In genomic region chr7:24981544-24981951, GRCh38 we compare ENCODE assay signal across 8 cellular contexts. TPM values are rescaled to one million over a fixed set of nuclear protein-coding genes. Genes with fewer than 3 reads are reported as not detected.
DNase-seq lines count a peak whose midpoint lies in the region; ATAC-seq, FAIRE-seq and TF ChIP-seq lines count a peak whose summit lies in the region.

No MANE protein-coding gene starts in this region.

- WGBS in A549 (ENCODE audit: missing lambda C conversion rate), result 8% methylated on average over 27 of the region's 33 CpGs
- WGBS in thyroid gland, 2 donors, result 0 to 1% methylated on average over 32 of the region's 33 CpGs

- CTCF ChIA-PET in A549 (lab: Yijun Ruan, JAX), result interaction anchor here (0.7 to 7.3 kb wide), 16 partner anchors 9 to 178 kb away, joined by 3 to 76 read pairs (median 8); no protein-coding TSS in a partner anchor

- no peak for TF ChIP-seq CTCF in A549 (IDR thresholded peaks at IDR 0.05)
- no peak for TF ChIP-seq CTCF in OCI-LY3 (IDR thresholded peaks at IDR 0.05; ENCODE audit: low read depth, low read length)
- no peak for TF ChIP-seq CTCF in thyroid gland (IDR thresholded peaks at IDR 0.05)
- TF ChIP-seq CTCF in D721Med (IDR thresholded peaks at IDR 0.05; ENCODE audit: insufficient read depth, missing control alignments), result no peak

- DNase-seq in A549 (ENCODE audit: low read depth in 1 of 2, low spot score in 1 of 2) (peak; percentile 19 to 48), globus pallidus (ENCODE audit: low spot score) (peak; percentile 57), thyroid gland (peak; percentile 75 to 82), D721Med (ENCODE audit: insufficient read length, low spot score) (no peak)
- peak in 3 of 4 experiments; percentile 11 to 27 (median 11) for DNase-seq in activated naive CD4-positive, alpha-beta T cell (lab: John Stamatoyannopoulos, UW)

- H3K9ac ChIP-seq in OCI-LY3 (ENCODE audit: low read length), result peak overlapping the region; percentile 17; the same call in 1 of the 2 replicates

- no peaks in the 10 kb centered on the region for H3K36me3 ChIP-seq in OCI-LY3 (replicated peaks; ENCODE audit: low read depth, low read length)
- H3K36me3 ChIP-seq in neuron (ENCODE audit: insufficient read depth, low read length), result no peaks in the 10 kb centered on the region
- no peaks in the 10 kb centered on the region for H3K36me3 ChIP-seq in thyroid gland

- H3K4me3 ChIP-seq in A549 (peak overlapping the region; percentile 75), OCI-LY3 (ENCODE audit: low read length) (peak overlapping the region; percentile 97), neuron (ENCODE audit: low read length) (peak overlapping the region; percentile 75), thyroid gland (replicated peaks in 1 of 3) (peak overlapping the region; percentile 16 to 62 (median 49))

- no peak for FAIRE-seq in A549 (lab: Jason Lieb, UNC)
- no peak for FAIRE-seq in D721Med (lab: Jason Lieb, UNC)

- no peak for TF ChIP-seq RAD21 in A549 (conservative IDR thresholded peaks at IDR 0.05 in 1 of 2, IDR thresholded peaks at IDR 0.05 in 1 of 2)

- POLR2A ChIA-PET in A549 (lab: Yijun Ruan, JAX), result no interaction called here

- TF ChIP-seq EP300 in A549 (IDR thresholded peaks at IDR 0.05), result no peak

- ATAC-seq in A549, result peak in 1 of 2 experiments; percentile 15; a peak in 3 of 6 replicates

- H3K9me3 ChIP-seq in A549 (no peaks in the 10 kb centered on the region), OCI-LY3 (ENCODE audit: insufficient read depth, low read length) (no peaks in the 10 kb centered on the region), neuron (ENCODE audit: low read length) (no peaks in the 10 kb centered on the region), thyroid gland (no peaks in the 10 kb centered on the region)

- H4K20me1 ChIP-seq in OCI-LY3 (ENCODE audit: insufficient read depth, low read length), result peaks cover 4% of the 10 kb centered on the region; the same call in 1 of the 2 replicates

- H3K4me1 ChIP-seq in A549 (peaks cover 15% of the 10 kb centered on the region; the same call in 2 of the 3 replicates), OCI-LY3 (ENCODE audit: low read length) (peaks cover 20% of the 10 kb centered on the region), neuron (ENCODE audit: insufficient read depth, low read length) (peaks cover 17% of the 10 kb centered on the region), thyroid gland (peaks cover 3 to 16% of the 10 kb centered on the region in 2 donors)

- H3K4me2 ChIP-seq in A549, result peak overlapping the region; percentile 83
- peak overlapping the region; percentile 88 for H3K4me2 ChIP-seq in OCI-LY3 (ENCODE audit: low read length)

- H3K27ac ChIP-seq in A549 (peak overlapping the region; percentile 59 to 90; a peak in 5 of 6 replicates), OCI-LY3 (ENCODE audit: low read length) (no peak overlapping the region), thyroid gland (peak overlapping the region; percentile 34 to 97 (median 89))

- H3K79me2 ChIP-seq in OCI-LY3 (ENCODE audit: low read length), result peaks cover 9% of the 10 kb centered on the region

- intact Hi-C loops in thyroid gland (cut with DNase I), result loop anchor here (5.0 to 10.0 kb wide), 2 partner anchors 83 to 154 kb away; no protein-coding TSS in a partner anchor

- TF ChIP-seq POLR2A in A549 (IDR thresholded peaks at IDR 0.05; ENCODE audit: low read length), result no peak
- peak; percentile 42 for TF ChIP-seq POLR2A in GM15510 (IDR thresholded peaks at IDR 0.05; ENCODE audit: borderline replicate concordance, extremely low read depth, insufficient read length)
- TF ChIP-seq POLR2A in thyroid gland (IDR thresholded peaks at IDR 0.05), result peak in 1 of 2 donors; percentile 57

- H2AFZ ChIP-seq in OCI-LY3 (ENCODE audit: low read depth, low read length) (no peak overlapping the region), neuron (ENCODE audit: low read depth, low read length) (peak overlapping the region; percentile 40)

- H3K27me3 ChIP-seq in OCI-LY3 (ENCODE audit: low read depth, low read length) (peaks cover 21% of the 10 kb centered on the region), neuron (ENCODE audit: insufficient read depth, low read length) (no peaks in the 10 kb centered on the region), thyroid gland (no peaks in the 10 kb centered on the region)

TF ChIP-seq in A549, 52 proteins besides CTCF, POLR2A, EP300 and RAD21:
- TF ChIP-seq TFCP2L1 (CRISPR knock-in tag; IDR thresholded peaks at IDR 0.05), result no peak
- no peak for TF ChIP-seq EHF (CRISPR knock-in tag; IDR thresholded peaks at IDR 0.05)
- TF ChIP-seq E2F6 (IDR thresholded peaks at IDR 0.05; ENCODE audit: borderline replicate concordance, low read depth), result 0 out of 2 replicates have a peak, but pooled peaks have one; percentile 38
- no peak for TF ChIP-seq FOSL2 (IDR thresholded peaks at IDR 0.05)
- TF ChIP-seq FOSL2 (CRISPR knock-in tag; IDR thresholded peaks at IDR 0.05), result no peak
- TF ChIP-seq MAX (IDR thresholded peaks at IDR 0.05), result peak; percentile 59

RNA-seq across cellular contexts. Expression of gene OSBPL3, which starts 1.6 kb away (rescaled TPM):
- polyA plus RNA-seq in A549 (2011; rRNA removed) (17.4 and 17.8 TPM in 2 replicates), A549 (2017; fragmentation: RNase III; extraction: RNeasy Plus Mini Kit Qiagen cat#74134 plus additional on column Dnase treatment) (10.9 to 13.0 TPM (median 13.0 TPM) in 3 replicates)
- polyA plus RNA-seq in A549 (2012; cell fraction: cytosol; rRNA removed), result 4.5 and 5.1 TPM in 2 replicates
- 13.1 and 14.7 TPM in 2 replicates for polyA plus RNA-seq in A549 (2012; cell fraction: nucleus; rRNA removed)
- polyA minus RNA-seq in A549 (2011; rRNA and poly(A)+ RNA removed), result 11.0 and 14.4 TPM in 2 replicates
- 10 to 100 TPM; 22.1 to 41.7 (median 34.3) TPM for total RNA-seq in thyroid gland
